1 cellular context compared by ENCODE assay signal in the genomic region with DNA sequence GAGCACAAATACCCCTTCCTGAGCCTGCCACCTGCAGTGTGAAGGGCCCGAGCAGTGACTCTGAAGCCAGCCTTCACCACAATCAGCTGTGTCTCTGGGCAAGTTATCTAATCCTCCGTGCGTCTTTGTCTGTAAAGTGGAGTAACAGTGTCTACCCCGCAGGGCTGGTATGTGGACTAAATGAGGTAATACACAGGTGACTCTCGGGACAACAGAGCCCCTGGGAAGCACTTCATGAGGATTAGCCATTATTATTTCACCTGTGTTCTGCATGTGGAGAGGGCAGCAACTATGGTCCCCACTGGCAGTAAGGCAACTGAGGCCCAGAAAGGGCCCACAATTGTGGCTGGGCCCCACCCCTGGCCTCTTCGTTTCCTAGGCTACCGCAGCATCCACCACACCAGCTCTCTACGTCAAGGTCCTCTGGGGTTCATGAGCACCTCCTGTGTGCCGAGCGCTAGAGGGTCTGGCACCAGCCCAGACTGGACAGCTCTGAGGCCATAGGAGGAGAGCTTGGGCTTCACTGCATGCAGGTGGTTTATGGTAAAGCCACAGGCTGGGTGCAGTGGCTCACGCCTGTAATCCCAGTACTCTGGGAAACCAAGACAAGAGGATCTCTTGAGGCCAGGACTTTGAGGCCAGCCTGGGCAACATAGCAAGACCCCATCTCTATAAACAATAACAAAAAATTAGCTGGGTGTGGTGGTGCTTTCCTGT.
TF ChIP-seq lines count a peak whose summit lies in the region.

No MANE protein-coding gene starts in this region.

TF ChIP-seq in HepG2, 621 proteins besides CTCF, POLR2A, EP300 and RAD21:
- TF ChIP-seq, protein P1, sequence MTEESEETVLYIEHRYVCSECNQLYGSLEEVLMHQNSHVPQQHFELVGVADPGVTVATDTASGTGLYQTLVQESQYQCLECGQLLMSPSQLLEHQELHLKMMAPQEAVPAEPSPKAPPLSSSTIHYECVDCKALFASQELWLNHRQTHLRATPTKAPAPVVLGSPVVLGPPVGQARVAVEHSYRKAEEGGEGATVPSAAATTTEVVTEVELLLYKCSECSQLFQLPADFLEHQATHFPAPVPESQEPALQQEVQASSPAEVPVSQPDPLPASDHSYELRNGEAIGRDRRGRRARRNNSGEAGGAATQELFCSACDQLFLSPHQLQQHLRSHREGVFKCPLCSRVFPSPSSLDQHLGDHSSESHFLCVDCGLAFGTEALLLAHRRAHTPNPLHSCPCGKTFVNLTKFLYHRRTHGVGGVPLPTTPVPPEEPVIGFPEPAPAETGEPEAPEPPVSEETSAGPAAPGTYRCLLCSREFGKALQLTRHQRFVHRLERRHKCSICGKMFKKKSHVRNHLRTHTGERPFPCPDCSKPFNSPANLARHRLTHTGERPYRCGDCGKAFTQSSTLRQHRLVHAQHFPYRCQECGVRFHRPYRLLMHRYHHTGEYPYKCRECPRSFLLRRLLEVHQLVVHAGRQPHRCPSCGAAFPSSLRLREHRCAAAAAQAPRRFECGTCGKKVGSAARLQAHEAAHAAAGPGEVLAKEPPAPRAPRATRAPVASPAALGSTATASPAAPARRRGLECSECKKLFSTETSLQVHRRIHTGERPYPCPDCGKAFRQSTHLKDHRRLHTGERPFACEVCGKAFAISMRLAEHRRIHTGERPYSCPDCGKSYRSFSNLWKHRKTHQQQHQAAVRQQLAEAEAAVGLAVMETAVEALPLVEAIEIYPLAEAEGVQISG (CRISPR knock-in tag; IDR thresholded peaks at IDR 0.05) = no peak
- TF ChIP-seq ZNF224 (CRISPR knock-in tag; IDR thresholded peaks at IDR 0.05) = no peak
- TF ChIP-seq KLF13 (CRISPR knock-in tag; IDR thresholded peaks at IDR 0.05) = no peak
- TF ChIP-seq ATM (IDR thresholded peaks at IDR 0.05; ENCODE audit: borderline replicate concordance) = no peak
